In genomic region chr5:29263836-29264235, GRCh38 we compare ENCODE assay signal across 27 cellular contexts.
DNase-seq lines count a peak whose midpoint lies in the region; ATAC-seq, FAIRE-seq and TF ChIP-seq lines count a peak whose summit lies in the region.
"Had no signal": no experiment of that assay in that cellular context is flagged by ENCODE, and none has a peak within 500 bp of the region (broad histone marks: within the 10 kb centered on the region; RNA-seq: fewer than 3 reads in every experiment).

No MANE protein-coding gene starts in this region.

- H3K27me3 ChIP-seq in astrocyte (ENCODE audit: insufficient read depth, low read length): no peaks in the 10 kb centered on the region

- peaks cover 9% of the 10 kb centered on the region for H3K4me1 Mint-ChIP-seq in astrocyte (ENCODE audit: low read depth, unreplicated experiment)
- H3K4me1 Mint-ChIP-seq: CD4-positive, alpha-beta memory T cell had no signal

- no peak overlapping the region for H3K4me3 Mint-ChIP-seq in astrocyte (ENCODE audit: unreplicated experiment)
- H3K4me3 Mint-ChIP-seq: CD4-positive, alpha-beta memory T cell had no signal

- H2AFZ ChIP-seq in astrocyte (ENCODE audit: low read depth, low read length): no peak overlapping the region

- in situ Hi-C loops in GM13977 (cut with MboI; ENCODE audit: low pct_unique_long_range_greater_than_20kb, low sequenced_read_pairs, unreplicated experiment): no loop called here

- no peaks in the 10 kb centered on the region for H3K36me3 ChIP-seq in astrocyte (ENCODE audit: insufficient read depth, low read length)

- H3K9ac ChIP-seq in astrocyte (ENCODE audit: low read length): no peak overlapping the region

- no peaks in the 10 kb centered on the region for H3K9me3 ChIP-seq in astrocyte (ENCODE audit: insufficient read depth, low read depth, low read length)
- H3K9me3 ChIP-seq: Caco-2 had no signal

- intact Hi-C loops in posterior vena cava (cut with DNase I): no loop called here

- FAIRE-seq in D721Med (lab: Jason Lieb, UNC) (peak; percentile 32), HTR-8/SVneo (lab: Jason Lieb, UNC) (peak; percentile 69), astrocyte (lab: Jason Lieb, UNC) (no peak)
- FAIRE-seq: GM12892, GM19239, H54, K562 had no signal

- H3K4me3 ChIP-seq in astrocyte (ENCODE audit: insufficient read depth, low read depth, low read length): no peak overlapping the region
- H3K4me3 ChIP-seq: K562 had no signal

- TF ChIP-seq CTCF in D721Med (IDR thresholded peaks at IDR 0.05; ENCODE audit: insufficient read depth, missing control alignments) (no peak), astrocyte (IDR thresholded peaks at IDR 0.05; ENCODE audit: insufficient read depth, low read depth, low read length) (no peak), GM13977 (IDR thresholded peaks at IDR 0.05; ENCODE audit: extremely low read depth, insufficient read depth, missing control alignments) (no peak)

- no peaks in the 10 kb centered on the region for H3K79me2 ChIP-seq in astrocyte (ENCODE audit: insufficient read depth, low read length)

- H3K4me2 ChIP-seq in astrocyte (ENCODE audit: low read length): no peak overlapping the region

- no peaks in the 10 kb centered on the region for H4K20me1 ChIP-seq in astrocyte (ENCODE audit: insufficient read depth, low read length)

- H3K9me3 Mint-ChIP-seq in astrocyte (ENCODE audit: unreplicated experiment): no peaks in the 10 kb centered on the region

- DNase-seq in D721Med (ENCODE audit: insufficient read length, low spot score) (no peak), HTR-8/SVneo (ENCODE audit: insufficient read length, low spot score) (no peak), astrocyte (ENCODE audit: low read depth) (no peak), posterior vena cava (ENCODE audit: low spot score) (peak; percentile 28), GM13977 (ENCODE audit: low spot score) (no peak), SKM-1 treated with dmso at 0.1 percent for 144 hours (lab: John Stamatoyannopoulos, UW; ENCODE audit: unreplicated experiment) (no peak)
- DNase-seq: C1 segment of cervical spinal cord; Caco-2; CD4-positive, alpha-beta memory T cell; DMS79 treated with DMSO at 0.1 percent for 48 hours; MM.1S; NCI-H1417 treated with DMSO at 0.1 percent for 48 hours; NCI-H187; NCI-H2081 treated with DMSO at 0.1 percent for 48 hours; NCI-H2171; NCI-H345; NCI-H524; NCI-H748 treated with DMSO at 0.1 percent for 48 hours; NK-92 treated with Interleukin-12 subunit alpha and Interleukin-12 subunit beta, amount 100 ng/mL, for 24 hours; RPMI8226; SHP77; T-helper 1 cell had no signal

- H3K27ac ChIP-seq in astrocyte (ENCODE audit: low read depth, low read length): no peak overlapping the region

- H3K27me3 Mint-ChIP-seq in astrocyte (ENCODE audit: low read depth, unreplicated experiment): no peaks in the 10 kb centered on the region
- H3K27me3 Mint-ChIP-seq: CD4-positive, alpha-beta memory T cell had no signal

- no peak for ATAC-seq in GM19452 (IDR thresholded peaks at IDR 0.05; ENCODE audit: unreplicated experiment)
- ATAC-seq: K562 had no signal

- H3K4me1 ChIP-seq in astrocyte (ENCODE audit: insufficient read depth, low read length): no peaks in the 10 kb centered on the region
- H3K4me1 ChIP-seq: Caco-2 had no signal

- H3K36me3 Mint-ChIP-seq in astrocyte (ENCODE audit: low read depth, unreplicated experiment): no peaks in the 10 kb centered on the region
- H3K36me3 Mint-ChIP-seq: CD4-positive, alpha-beta memory T cell had no signal

- peak overlapping the region; percentile 82 for H3K27ac Mint-ChIP-seq in astrocyte (ENCODE audit: unreplicated experiment)
- H3K27ac Mint-ChIP-seq: CD4-positive, alpha-beta memory T cell had no signal
